9 cellular contexts compared by ENCODE assay signal in the genomic region with DNA sequence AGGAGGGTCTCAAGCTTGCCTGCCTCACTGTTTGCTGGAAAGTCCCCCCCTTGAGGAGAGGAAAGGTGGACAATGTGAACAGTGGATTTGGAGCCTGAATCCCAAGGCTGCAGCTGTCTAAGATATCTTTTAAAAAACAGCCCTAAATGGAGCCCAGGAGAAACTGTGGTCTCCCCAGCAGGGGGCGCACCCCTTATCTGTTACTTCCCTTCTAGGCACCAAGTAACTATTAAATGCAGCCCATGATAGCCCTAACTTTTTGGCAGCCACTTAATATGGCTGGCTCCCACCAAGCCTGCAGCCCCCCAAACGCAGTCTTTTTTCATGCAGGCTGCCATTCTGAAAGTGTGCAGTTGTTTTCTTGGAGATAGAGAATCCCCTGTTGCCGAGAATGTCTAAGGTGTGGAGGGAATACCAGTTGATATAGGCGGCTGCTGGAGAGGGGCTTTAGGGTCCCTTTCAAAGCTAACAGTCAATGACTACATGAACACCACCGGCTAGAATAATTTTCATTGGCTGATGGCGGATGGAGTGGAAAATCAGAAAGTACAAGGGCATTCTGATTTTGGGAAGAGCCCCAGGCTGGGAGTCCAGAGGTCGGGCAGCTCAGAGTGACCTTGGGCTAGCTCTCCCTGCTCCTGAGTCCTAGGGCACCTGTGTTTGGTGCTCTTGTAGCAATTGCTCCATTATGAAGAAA. TPM values are rescaled to one million over a fixed set of nuclear protein-coding genes. Genes with fewer than 3 reads are reported as not detected.
DNase-seq lines count a peak whose midpoint lies in the region; ATAC-seq and TF ChIP-seq lines count a peak whose summit lies in the region.
"Had no signal": no experiment of that assay in that cellular context is flagged by ENCODE, and none has a peak within 500 bp of the region (broad histone marks: within the 10 kb centered on the region; RNA-seq: fewer than 3 reads in every experiment).

No MANE protein-coding gene starts in this region.

- WGBS in SK-N-SH (ENCODE audit: low lambda C conversion rate): 79% methylated on average over 7 of the region's 7 CpGs

- TF ChIP-seq CTCF in SK-N-SH (IDR thresholded peaks at IDR 0.05): peak; percentile 60
- TF ChIP-seq CTCF in fibroblast of pulmonary artery (IDR thresholded peaks at IDR 0.05; ENCODE audit: low read length, missing control alignments): peak; percentile 42

- H3K4me1 ChIP-seq in SK-N-SH (ENCODE audit: control insufficient read depth in 1 of 2, insufficient read depth in 2 of 2, low read depth in 1 of 2, low read length in 1 of 2): peaks cover 0 to 13% of the 10 kb centered on the region in 2 experiments; a peak in 1 of 4 replicates

- H3K9ac ChIP-seq in SK-N-SH: no peak overlapping the region

- CTCF ChIA-PET in SK-N-SH (lab: Yijun Ruan, JAX): interaction anchor here (0.7 to 3.4 kb wide), 6 partner anchors 12 to 136 kb away, joined by 3 to 18 read pairs (median 3); no protein-coding TSS in a partner anchor

- peaks cover 11% of the 10 kb centered on the region for H3F3A ChIP-seq in SK-N-SH (replicated peaks; ENCODE audit: insufficient read depth)

- no peak overlapping the region; a peak in 1 of 4 replicates for H3K4me3 ChIP-seq in SK-N-SH (ENCODE audit: low read depth in 2 of 2, low read length in 1 of 2)
- no peak overlapping the region for H3K4me3 ChIP-seq in fibroblast of pulmonary artery (replicated peaks; ENCODE audit: low read depth, low read length)

- no peaks in the 10 kb centered on the region for H3K9me3 ChIP-seq in SK-N-SH

- POLR2A ChIA-PET in SK-N-SH (lab: Yijun Ruan, JAX): no interaction called here

- no peaks in the 10 kb centered on the region for H3K79me2 ChIP-seq in SK-N-SH (ENCODE audit: insufficient read depth)

- no peak overlapping the region for H3K4me2 ChIP-seq in SK-N-SH

- in situ Hi-C loops in ACHN (cut with HindIII; ENCODE audit: low pct_ligation_motif_present, low pct_unique_long_range_greater_than_20kb, low sequenced_read_pairs): no loop called here

- H3K9me2 ChIP-seq in SK-N-SH: no peaks in the 10 kb centered on the region

- TF ChIP-seq EP300 in SK-N-SH (IDR thresholded peaks at IDR 0.05; ENCODE audit: borderline replicate concordance in 1 of 2, low read depth in 1 of 2, low read length in 1 of 2): no peak

- DNase-seq in ACHN (peak; percentile 26), ELF-1 (ENCODE audit: low read depth, low spot score) (peak; percentile 49), SK-N-SH (no peak), fibroblast of pulmonary artery (ENCODE audit: low read depth) (peak; percentile 18), NCI-H2196 (lab: John Stamatoyannopoulos, UW; ENCODE audit: unreplicated experiment) (no peak), Ammon's horn (ENCODE audit: low spot score) (no peak)

- TF ChIP-seq RAD21 in SK-N-SH (IDR thresholded peaks at IDR 0.05; ENCODE audit: low read length): no peak

- no peaks in the 10 kb centered on the region for H3K27me3 ChIP-seq in SK-N-SH (ENCODE audit: insufficient read depth)

- no peak overlapping the region for H3K27ac ChIP-seq in SK-N-SH (ENCODE audit: low read depth in 2 of 2, low read length in 1 of 2)

- ATAC-seq in GM18868 (IDR thresholded peaks at IDR 0.05; ENCODE audit: unreplicated experiment): no peak
- no peak for ATAC-seq in esophagus mucosa

- H3K36me3 ChIP-seq in SK-N-SH (replicated peaks in 1 of 2; ENCODE audit: control insufficient read depth in 1 of 2, insufficient read depth in 2 of 2, low read length in 1 of 2): no peaks in the 10 kb centered on the region

- no peak overlapping the region for H2AFZ ChIP-seq in SK-N-SH (ENCODE audit: low read depth)

- H4K20me1 ChIP-seq in SK-N-SH (ENCODE audit: insufficient read depth): no peaks in the 10 kb centered on the region

TF ChIP-seq in SK-N-SH, 30 proteins besides CTCF, POLR2A, EP300 and RAD21:
- peak; percentile 17; the same call in 1 of the 2 replicates for TF ChIP-seq SMC3 (IDR thresholded peaks at IDR 0.05; ENCODE audit: low read depth, low read length)
- no peak for TF ChIP-seq FOXM1 (IDR thresholded peaks at IDR 0.05; ENCODE audit: low read depth)

RNA-seq across cellular contexts. Expression of a gene that starts 1.3 kb away (rescaled TPM):
- not detected in 2 replicates for polyA plus RNA-seq in SK-N-SH (2012; rRNA removed)
- not detected in 2 replicates for polyA plus RNA-seq in SK-N-SH (2012; cell fraction: cytosol; rRNA removed)
- not detected in 2 replicates for polyA plus RNA-seq in SK-N-SH (2012; cell fraction: nucleus; rRNA removed)
- 4,298 TPM for total RNA-seq in esophagus mucosa
- total RNA-seq: RPMI7951 had no signal

Comparison
In these comparisons a context has a peak if more than half of its experiments do, and no peak if none do; other contexts are left out.
1. DNase-seq: peak in ACHN (single experiment), ELF-1 (single experiment) and fibroblast of pulmonary artery (single experiment); none in SK-N-SH (single experiment), NCI-H2196 (single experiment) and Ammon's horn (single experiment).